ENCODE assay signal across 21 cellular contexts in genomic region chr10:101856626-101857025, GRCh38. TPM values are rescaled to one million over a fixed set of nuclear protein-coding genes. Genes with fewer than 3 reads are reported as not detected.
A peak's percentile ranks its signal among the peaks of the same experiment; 100 is the strongest.
DNase-seq lines count a peak whose midpoint lies in the region; ATAC-seq and TF ChIP-seq lines count a peak whose summit lies in the region.
"Had no signal": no experiment of that assay in that cellular context is flagged by ENCODE, and none has a peak within 500 bp of the region (broad histone marks: within the 10 kb centered on the region; RNA-seq: fewer than 3 reads in every experiment).

No MANE protein-coding gene starts in this region.

- no peak overlapping the region for H3K27ac Mint-ChIP-seq in HFFc6
- H3K27ac Mint-ChIP-seq: CD4-positive, alpha-beta T cell; naive B cell; stimulated activated effector memory CD8-positive, alpha-beta T cell treated with anti-CD3 and anti-CD28 coated beads, Interleukin-12 subunit alpha, Interleukin-12 subunit beta, amount 100 ng/mL, for 72 hours had no signal

- peaks cover 18% of the 10 kb centered on the region for H3K36me3 Mint-ChIP-seq in HFFc6 (ENCODE audit: low read depth)

- no peaks in the 10 kb centered on the region for H3K27me3 Mint-ChIP-seq in HFFc6 (ENCODE audit: insufficient read depth)
- H3K27me3 Mint-ChIP-seq: CD4-positive, alpha-beta T cell; naive B cell had no signal

- H3K4me3 Mint-ChIP-seq in HFFc6, result no peak overlapping the region
- H3K4me3 Mint-ChIP-seq: CD4-positive, alpha-beta T cell; naive B cell; stimulated activated effector memory CD8-positive, alpha-beta T cell treated with anti-CD3 and anti-CD28 coated beads, Interleukin-12 subunit alpha, Interleukin-12 subunit beta, amount 100 ng/mL, for 72 hours had no signal

- H3K4me1 Mint-ChIP-seq in HFFc6 (ENCODE audit: low read depth), result peaks cover 12% of the 10 kb centered on the region

- H3K4me3 ChIP-seq in AG10803 (ENCODE audit: low read length) (no peak overlapping the region), cardiac fibroblast (replicated peaks in 1 of 2; ENCODE audit: low read depth in 2 of 2, low read length in 2 of 2) (no peak overlapping the region)
- H3K4me3 ChIP-seq: cardiac muscle cell, Peyer's patch, psoas muscle, SJCRH30, vagina had no signal

- peak; percentile 40 for ATAC-seq in left lobe of liver
- no peak for ATAC-seq in GM18861 (IDR thresholded peaks at IDR 0.05; ENCODE audit: unreplicated experiment)
- no peak for ATAC-seq in GM21515 (IDR thresholded peaks at IDR 0.05; ENCODE audit: unreplicated experiment)
- ATAC-seq: psoas muscle; stimulated activated effector memory CD8-positive, alpha-beta T cell treated with anti-CD3 and anti-CD28 coated beads, Interleukin-12 subunit alpha, Interleukin-12 subunit beta, amount 100 ng/mL, for 72 hours had no signal

- DNase-seq in AG10803 (ENCODE audit: low read depth) (peak; percentile 24), HFFc6 (peak; percentile 33), cardiac fibroblast (ENCODE audit: low read depth in 2 of 2) (peak; percentile 45 to 65), left lobe of liver (ENCODE audit: low spot score) (no peak), NCI-H128 (lab: John Stamatoyannopoulos, UW; ENCODE audit: unreplicated experiment) (no peak), NCI-H1694 treated with DMSO at 0.1 percent for 48 hours (lab: John Stamatoyannopoulos, UW) (no peak)
- DNase-seq: amniotic stem cell; CD4-positive, alpha-beta T cell; GOT3; left cardiac atrium; naive B cell; NCI-H1694; NCI-H526 treated with DMSO at 0.1 percent for 48 hours; Peyer's patch; psoas muscle; SJCRH30 had no signal

- peaks cover 13% of the 10 kb centered on the region for H3K9me3 Mint-ChIP-seq in HFFc6

- TF ChIP-seq CTCF in AG10803 (conservative IDR thresholded peaks at IDR 0.05; ENCODE audit: low read length) (no peak), HFFc6 (IDR thresholded peaks at IDR 0.05) (no peak), cardiac fibroblast (IDR thresholded peaks at IDR 0.05; ENCODE audit: low read depth, low read length) (no peak)

RNA-seq across cellular contexts. Expression of gene KCNIP2, which starts 13.0 kb away (rescaled TPM):
- 1 to 10 TPM in 1 of 6 experiments, under 1 TPM in 5; 0.31 to 1.3 (median 0.50) TPM for total RNA-seq in HFFc6 (2021; fragmentation: NEBNext Ultra II Directional; extraction: Animal tissue kit (Norgen Biotek cat#: 25700))
- 1.4 TPM for total RNA-seq in left lobe of liver

RNA-seq across cellular contexts. Expression of gene OGA, which starts 38.4 kb away (rescaled TPM):
- 10 to 100 TPM; 56.2 to 61.6 (median 59.1) TPM for total RNA-seq in HFFc6 (2021; fragmentation: NEBNext Ultra II Directional; extraction: Animal tissue kit (Norgen Biotek cat#: 25700))
- 32.8 TPM for total RNA-seq in left lobe of liver

Comparison
In these comparisons a context has a peak if more than half of its experiments do, and no peak if none do; other contexts are left out.
1. DNase-seq: peak in AG10803 (single experiment), HFFc6 (single experiment) and cardiac fibroblast (2 of 2); none in left lobe of liver (single experiment), NCI-H128 (single experiment) and NCI-H1694 treated with DMSO at 0.1 percent for 48 hours (single experiment).